Comparison of ENCODE assay signal across 2 cellular contexts in genomic region chr11:130448039-130448415, GRCh38.
TF ChIP-seq lines count a peak whose summit lies in the region.

No MANE protein-coding gene starts in this region.

TF ChIP-seq in H1, 55 proteins besides CTCF, POLR2A, EP300 and RAD21:
- no peak for TF ChIP-seq HDAC2 (IDR thresholded peaks at IDR 0.05; ENCODE audit: borderline replicate concordance in 1 of 2, low read depth in 2 of 2, low read length in 2 of 2)
- no peak for TF ChIP-seq TAF1 (IDR thresholded peaks at IDR 0.05; ENCODE audit: low read depth, low read length)
- 0 out of 2 replicates have a peak, but pooled peaks have one; percentile 21 for TF ChIP-seq CEBPB (IDR thresholded peaks at IDR 0.05; ENCODE audit: low read depth, low read length)
- no peak for TF ChIP-seq NRF1 (IDR thresholded peaks at IDR 0.05; ENCODE audit: low read depth, low read length)
- no peak for TF ChIP-seq JUND (IDR thresholded peaks at IDR 0.05; ENCODE audit: low read length)
- no peak for TF ChIP-seq KDM5A (IDR thresholded peaks at IDR 0.05; ENCODE audit: low read length)
- TF ChIP-seq SIRT6 (IDR thresholded peaks at IDR 0.05; ENCODE audit: low read length): no peak
- TF ChIP-seq CHD1 (IDR thresholded peaks at IDR 0.05; ENCODE audit: low read depth, low read length): no peak
- TF ChIP-seq EGR1 (IDR thresholded peaks at IDR 0.05; ENCODE audit: borderline replicate concordance, low read depth, low read length): no peak

TF ChIP-seq in neural cell, 6 proteins besides CTCF, POLR2A, EP300 and RAD21:
- TF ChIP-seq MXI1 (conservative IDR thresholded peaks at IDR 0.05; ENCODE audit: poor library complexity, severe bottlenecking): no peak
- no peak for TF ChIP-seq TAF1 (IDR thresholded peaks at IDR 0.05; ENCODE audit: low read depth)
- TF ChIP-seq, protein P1, sequence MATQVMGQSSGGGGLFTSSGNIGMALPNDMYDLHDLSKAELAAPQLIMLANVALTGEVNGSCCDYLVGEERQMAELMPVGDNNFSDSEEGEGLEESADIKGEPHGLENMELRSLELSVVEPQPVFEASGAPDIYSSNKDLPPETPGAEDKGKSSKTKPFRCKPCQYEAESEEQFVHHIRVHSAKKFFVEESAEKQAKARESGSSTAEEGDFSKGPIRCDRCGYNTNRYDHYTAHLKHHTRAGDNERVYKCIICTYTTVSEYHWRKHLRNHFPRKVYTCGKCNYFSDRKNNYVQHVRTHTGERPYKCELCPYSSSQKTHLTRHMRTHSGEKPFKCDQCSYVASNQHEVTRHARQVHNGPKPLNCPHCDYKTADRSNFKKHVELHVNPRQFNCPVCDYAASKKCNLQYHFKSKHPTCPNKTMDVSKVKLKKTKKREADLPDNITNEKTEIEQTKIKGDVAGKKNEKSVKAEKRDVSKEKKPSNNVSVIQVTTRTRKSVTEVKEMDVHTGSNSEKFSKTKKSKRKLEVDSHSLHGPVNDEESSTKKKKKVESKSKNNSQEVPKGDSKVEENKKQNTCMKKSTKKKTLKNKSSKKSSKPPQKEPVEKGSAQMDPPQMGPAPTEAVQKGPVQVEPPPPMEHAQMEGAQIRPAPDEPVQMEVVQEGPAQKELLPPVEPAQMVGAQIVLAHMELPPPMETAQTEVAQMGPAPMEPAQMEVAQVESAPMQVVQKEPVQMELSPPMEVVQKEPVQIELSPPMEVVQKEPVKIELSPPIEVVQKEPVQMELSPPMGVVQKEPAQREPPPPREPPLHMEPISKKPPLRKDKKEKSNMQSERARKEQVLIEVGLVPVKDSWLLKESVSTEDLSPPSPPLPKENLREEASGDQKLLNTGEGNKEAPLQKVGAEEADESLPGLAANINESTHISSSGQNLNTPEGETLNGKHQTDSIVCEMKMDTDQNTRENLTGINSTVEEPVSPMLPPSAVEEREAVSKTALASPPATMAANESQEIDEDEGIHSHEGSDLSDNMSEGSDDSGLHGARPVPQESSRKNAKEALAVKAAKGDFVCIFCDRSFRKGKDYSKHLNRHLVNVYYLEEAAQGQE (IDR thresholded peaks at IDR 0.05; ENCODE audit: borderline replicate concordance): no peak
- no peak for TF ChIP-seq POLR2AphosphoS5 (IDR thresholded peaks at IDR 0.05)
- TF ChIP-seq SMC3 (conservative IDR thresholded peaks at IDR 0.05; ENCODE audit: poor library complexity): no peak
- no peak for TF ChIP-seq EZH2 (IDR thresholded peaks at IDR 0.05; ENCODE audit: borderline replicate concordance, insufficient read depth, low read length, poor library complexity, severe bottlenecking)
